Comparison of ENCODE assay signal across 27 cellular contexts in genomic region chr3:137669519-137670060, GRCh38.
"Had no signal": no experiment of that assay in that cellular context is flagged by ENCODE, and none has a peak within 500 bp of the region (broad histone marks: within the 10 kb centered on the region; RNA-seq: fewer than 3 reads in every experiment).

No MANE protein-coding gene starts in this region.

- DNase-seq: colonic mucosa; effector CD8-positive, alpha-beta T cell; endodermal cell; foreskin keratinocyte; heart left ventricle; hippocampal formation; left cardiac atrium; left ventricle myocardium inferior; lower lobe of right lung; natural killer cell; occipital lobe; ovary; posterior cingulate gyrus; psoas muscle; right cardiac atrium; stimulated activated CD4-positive, alpha-beta T cell treated with anti-CD3 and anti-CD28 coated beads, Interleukin-15, amount 100 ng/mL, for 24 hours; stimulated activated CD4-positive, alpha-beta T cell treated with anti-CD3 and anti-CD28 coated beads, Interleukin-2, amount 100 ng/mL, for 48 hours; stimulated activated CD8-positive, alpha-beta memory T cell treated with anti-CD3 and anti-CD28 coated beads, Interleukin-4, amount 100 ng/mL, for 48 hours; stimulated activated naive CD4-positive, alpha-beta T cell; stimulated activated naive CD8-positive, alpha-beta T cell treated with anti-CD3 and anti-CD28 coated beads, Interleukin-15, amount 100 ng/mL, for 72 hours; transverse colon; upper lobe of right lung; uterus had no signal

- H3K4me3 ChIP-seq: colonic mucosa, esophagus muscularis mucosa, gastroesophageal sphincter, heart left ventricle, left ventricle myocardium inferior, lower lobe of right lung, ovary, psoas muscle, skin epidermis, suprapubic skin, transverse colon, upper lobe of right lung, uterus had no signal

- ATAC-seq: foreskin keratinocyte; gastroesophageal sphincter; heart left ventricle; left cardiac atrium; lower lobe of right lung; natural killer cell; psoas muscle; right cardiac atrium; stimulated activated naive CD8-positive, alpha-beta T cell treated with anti-CD3 and anti-CD28 coated beads, Interleukin-15, amount 100 ng/mL, for 72 hours; upper lobe of right lung had no signal
